Comparison of ENCODE assay signal across 10 cellular contexts in the genomic region with DNA sequence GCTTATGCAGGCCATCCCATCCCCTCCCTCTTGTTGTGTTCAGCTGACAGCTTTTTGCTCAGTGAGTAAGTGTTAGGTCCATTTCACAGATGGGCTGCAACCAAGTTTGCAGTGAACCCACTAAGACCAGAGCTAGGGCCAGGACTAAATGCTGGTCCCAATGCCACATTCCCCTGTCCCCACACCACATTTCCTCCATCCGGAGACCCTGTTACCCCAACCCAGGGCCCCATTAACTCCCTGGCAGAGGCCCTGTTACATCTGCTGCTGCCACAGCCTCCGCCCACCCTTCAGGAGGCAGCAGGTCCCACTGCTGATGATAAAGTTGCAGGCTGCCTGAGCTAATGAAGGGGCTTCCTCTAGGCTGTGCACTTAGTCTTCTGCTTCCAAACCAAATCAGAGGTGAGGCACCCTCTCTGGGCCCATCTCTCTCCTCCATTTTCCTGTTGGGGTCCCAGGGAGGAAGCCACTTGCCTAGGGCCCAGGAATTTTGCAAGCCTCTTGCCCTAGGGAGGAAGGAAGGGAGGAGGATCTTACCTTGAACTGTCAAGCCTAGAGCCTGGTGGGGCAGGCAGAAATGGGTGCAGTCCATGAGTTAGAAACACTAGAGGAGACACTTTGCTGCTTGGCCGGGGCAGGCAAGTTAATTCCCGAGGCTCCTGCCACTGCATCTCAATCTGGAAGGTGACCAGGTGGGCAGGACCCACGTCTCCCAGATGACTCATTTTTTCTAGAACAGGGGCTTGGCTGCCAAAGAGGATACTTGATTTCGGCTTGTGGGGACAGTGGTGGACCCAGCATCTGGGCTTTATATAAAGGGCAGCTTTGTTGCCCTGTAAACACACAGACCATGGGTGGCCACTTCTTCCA. TPM values are rescaled to one million over a fixed set of nuclear protein-coding genes. Genes with fewer than 3 reads are reported as not detected.
DNase-seq lines count a peak whose midpoint lies in the region; ATAC-seq and TF ChIP-seq lines count a peak whose summit lies in the region.
"Had no signal": no experiment of that assay in that cellular context is flagged by ENCODE, and none has a peak within 500 bp of the region (broad histone marks: within the 10 kb centered on the region; RNA-seq: fewer than 3 reads in every experiment).

No MANE protein-coding gene starts in this region.

- H3K4me3 Mint-ChIP-seq in activated T-helper 17 cell treated with anti-CD3 and anti-CD28 coated beads, Interleukin-2, amount 50 U/mL, for 72 hours: peak overlapping the region; percentile 88
- H3K4me3 Mint-ChIP-seq in immature natural killer cell: peak overlapping the region; percentile 74 to 93 (median 81)

- 64% methylated on average over 6 of the region's 6 CpGs; no CpG with 5 or more reads in 1 of the 2 donors for WGBS in transverse colon (ENCODE audit: low coverage in 1 of 2), 2 donors

- H3K4me1 ChIP-seq in transverse colon: peaks cover 0 to 34% (median 14%) of the 10 kb centered on the region in 4 donors

- H3K36me3 Mint-ChIP-seq in activated T-helper 17 cell treated with anti-CD3 and anti-CD28 coated beads, Interleukin-2, amount 50 U/mL, for 72 hours (ENCODE audit: low read depth): peaks cover 55% of the 10 kb centered on the region
- H3K36me3 Mint-ChIP-seq in immature natural killer cell: no peaks in the 10 kb centered on the region

- no peaks in the 10 kb centered on the region for H3K27me3 ChIP-seq in transverse colon

- TF ChIP-seq EP300 in transverse colon (IDR thresholded peaks at IDR 0.05; ENCODE audit: low read depth): no peak

- ATAC-seq in activated T-helper 17 cell treated with anti-CD3 and anti-CD28 coated beads, Interleukin-2, amount 50 U/mL, for 72 hours (replicated peaks): no peak

- no peaks in the 10 kb centered on the region for H3K27me3 Mint-ChIP-seq in activated T-helper 17 cell treated with anti-CD3 and anti-CD28 coated beads, Interleukin-2, amount 50 U/mL, for 72 hours
- peaks cover 11 to 21% (median 14%) of the 10 kb centered on the region in 3 donors for H3K27me3 Mint-ChIP-seq in immature natural killer cell (ENCODE audit: low read depth in 3 of 3)

- intact Hi-C loops in transverse colon (cut with DNase I; ENCODE audit: low total_unique reads): no loop called here

- in situ Hi-C loops in transverse colon (cut with MboI; ENCODE audit: low pct_ligation_motif_present in 1 of 4, low pct_unique_long_range_greater_than_20kb in 1 of 4, low sequenced_read_pairs in 3 of 4): no loop called here

- TF ChIP-seq CTCF in transverse colon (IDR thresholded peaks at IDR 0.05): no peak

- no peak overlapping the region for H3K27ac ChIP-seq in transverse colon

- H3K9me3 Mint-ChIP-seq in activated T-helper 17 cell treated with anti-CD3 and anti-CD28 coated beads, Interleukin-2, amount 50 U/mL, for 72 hours: no peaks in the 10 kb centered on the region
- H3K9me3 Mint-ChIP-seq in immature natural killer cell: no peaks in the 10 kb centered on the region

- H3K4me3 ChIP-seq in transverse colon: no peak overlapping the region
- H3K4me3 ChIP-seq: thoracic aorta had no signal

- peak overlapping the region; percentile 76 for H3K27ac Mint-ChIP-seq in activated T-helper 17 cell treated with anti-CD3 and anti-CD28 coated beads, Interleukin-2, amount 50 U/mL, for 72 hours
- peak overlapping the region; percentile 82 to 92 (median 90) for H3K27ac Mint-ChIP-seq in immature natural killer cell

- H3K36me3 ChIP-seq in transverse colon: no peaks in the 10 kb centered on the region
- H3K36me3 ChIP-seq: thoracic aorta had no signal

- no peaks in the 10 kb centered on the region for H3K4me1 Mint-ChIP-seq in activated T-helper 17 cell treated with anti-CD3 and anti-CD28 coated beads, Interleukin-2, amount 50 U/mL, for 72 hours
- peaks cover 33 to 36% of the 10 kb centered on the region in 2 donors for H3K4me1 Mint-ChIP-seq in immature natural killer cell

- DNase-seq in activated CD8-positive, alpha-beta memory T cell treated with anti-CD3 and anti-CD28 coated beads for 24 hours: peak; percentile 59
- DNase-seq in activated CD8-positive, alpha-beta memory T cell treated with anti-CD3 and anti-CD28 coated beads, Interleukin-2, amount 50 U/mL, for 4 hours: no peak
- DNase-seq in immature natural killer cell (no peak), transverse colon (peak; percentile 8), NCI-H2196 treated with DMSO at 0.1 percent for 48 hours (lab: John Stamatoyannopoulos, UW; ENCODE audit: unreplicated experiment) (no peak), COLO829 (ENCODE audit: low spot score) (no peak), SIG-M5 treated with dmso at 0.1 percent for 504 hours (lab: John Stamatoyannopoulos, UW; ENCODE audit: unreplicated experiment) (no peak)
- DNase-seq: hypothalamus had no signal

- TF ChIP-seq POLR2A in transverse colon (IDR thresholded peaks at IDR 0.05): no peak

- H3K9me3 ChIP-seq in transverse colon: no peaks in the 10 kb centered on the region
- H3K9me3 ChIP-seq: thoracic aorta had no signal

RNA-seq across cellular contexts. Expression of a gene that starts 3.4 kb away (rescaled TPM):
- total RNA-seq in activated T-helper 17 cell treated with anti-CD3 and anti-CD28 coated beads, Interleukin-2, amount 50 U/mL, for 72 hours: 100 to 1,000 TPM; 109 to 121 TPM
- 10 to 100 TPM in 1 of 3 donors, 1 to 10 TPM in 1, under 1 TPM in 1; 0.29 to 10.4 (median 7.6) TPM for polyA plus RNA-seq in immature natural killer cell
- 100 to 1,000 TPM in 3 of 4 donors, 10 to 100 TPM in 1; 95.9 to 207 (median 140) TPM for total RNA-seq in transverse colon

RNA-seq across cellular contexts. Expression of a gene that starts 16.6 kb away (rescaled TPM):
- total RNA-seq in activated T-helper 17 cell treated with anti-CD3 and anti-CD28 coated beads, Interleukin-2, amount 50 U/mL, for 72 hours: 10 to 100 TPM; 19.1 to 38.0 TPM
- polyA plus RNA-seq in immature natural killer cell: 10 to 100 TPM in 2 of 3 donors, 1 to 10 TPM in 1; 5.3 to 14.2 (median 11.8) TPM
- total RNA-seq in transverse colon: 100 to 1,000 TPM; 124 to 484 (median 330) TPM

RNA-seq across cellular contexts. Expression of a gene that starts 17.0 kb away (rescaled TPM):
- under 1 TPM; 0.11 to 0.22 TPM for total RNA-seq in activated T-helper 17 cell treated with anti-CD3 and anti-CD28 coated beads, Interleukin-2, amount 50 U/mL, for 72 hours
- 1 to 10 TPM in 1 of 3 donors, not detected in 2; 1.1 TPM for polyA plus RNA-seq in immature natural killer cell
- not detected for total RNA-seq in transverse colon

RNA-seq across cellular contexts. Expression of a gene that starts 26.6 kb away (rescaled TPM):
- under 1 TPM; 0.24 to 0.50 TPM for total RNA-seq in activated T-helper 17 cell treated with anti-CD3 and anti-CD28 coated beads, Interleukin-2, amount 50 U/mL, for 72 hours
- polyA plus RNA-seq in immature natural killer cell: not detected
- not detected for total RNA-seq in transverse colon

RNA-seq across cellular contexts. Expression of a gene that starts 36.8 kb away (rescaled TPM):
- under 1 TPM in 1 of 2 donors, not detected in 1; 0.58 TPM for total RNA-seq in activated T-helper 17 cell treated with anti-CD3 and anti-CD28 coated beads, Interleukin-2, amount 50 U/mL, for 72 hours
- polyA plus RNA-seq in immature natural killer cell: not detected
- not detected for total RNA-seq in transverse colon
- total RNA-seq: thoracic aorta had no signal

Comparison
In these comparisons a context has a peak if more than half of its experiments do, and no peak if none do; other contexts are left out.
1. DNase-seq: peak in activated CD8-positive, alpha-beta memory T cell treated with anti-CD3 and anti-CD28 coated beads for 24 hours (single experiment) and transverse colon (single experiment); none in activated CD8-positive, alpha-beta memory T cell treated with anti-CD3 and anti-CD28 coated beads, Interleukin-2, amount 50 U/mL, for 4 hours (single experiment), immature natural killer cell (0 of 3), NCI-H2196 treated with DMSO at 0.1 percent for 48 hours (single experiment), COLO829 (single experiment) and SIG-M5 treated with dmso at 0.1 percent for 504 hours (single experiment).